8 cellular contexts compared by ENCODE assay signal in the genomic region with DNA sequence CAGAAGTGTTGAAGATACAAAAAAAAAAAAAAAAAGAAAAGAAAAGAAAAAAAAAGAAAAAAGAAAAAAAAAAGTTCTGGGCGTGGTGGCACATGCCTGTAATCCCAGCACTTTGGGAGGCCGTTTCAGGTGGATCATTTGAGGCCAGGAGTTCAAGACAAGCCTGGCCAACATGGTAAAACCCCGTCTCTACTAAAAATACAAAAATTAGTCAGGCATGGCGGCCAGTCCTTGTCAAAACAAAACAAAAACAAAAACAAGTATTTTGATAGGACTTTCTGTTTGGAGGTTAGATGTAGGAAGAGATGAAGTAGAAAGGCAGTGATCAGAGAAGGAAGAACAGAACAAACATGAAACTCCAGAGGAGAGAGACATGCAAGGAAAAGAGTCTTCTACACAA.
DNase-seq lines count a peak whose midpoint lies in the region; ATAC-seq, FAIRE-seq and TF ChIP-seq lines count a peak whose summit lies in the region.
"Not testable (repeated sequence)": the region's sequence is repeated elsewhere in the genome, so short reads cannot be mapped to it uniquely, and the experiment has no call there.

No MANE protein-coding gene starts in this region.

- peak; percentile 73 for FAIRE-seq in GM18507 (lab: Jason Lieb, UNC)

- H3K36me3 Mint-ChIP-seq in nephron progenitor cell (ENCODE audit: low read depth): not testable (repeated sequence)

- ATAC-seq in GM19023 (IDR thresholded peaks at IDR 0.05; ENCODE audit: unreplicated experiment) (peak; percentile 54), GM21367 (IDR thresholded peaks at IDR 0.05; ENCODE audit: unreplicated experiment) (peak; percentile 76), GM21786 (IDR thresholded peaks at IDR 0.05; ENCODE audit: unreplicated experiment) (peak; percentile 74), HG02884 (IDR thresholded peaks at IDR 0.05; ENCODE audit: unreplicated experiment) (peak; percentile 68), HG03108 (IDR thresholded peaks at IDR 0.05; ENCODE audit: unreplicated experiment) (peak; percentile 68), HG03460 (IDR thresholded peaks at IDR 0.05; ENCODE audit: unreplicated experiment) (peak; percentile 66)

- not testable (repeated sequence) for H3K9me3 Mint-ChIP-seq in nephron progenitor cell

- not testable (repeated sequence) for TF ChIP-seq CTCF in nephron progenitor cell (IDR thresholded peaks at IDR 0.05)

- not testable (repeated sequence) for H3K4me3 Mint-ChIP-seq in nephron progenitor cell

- peaks cover 14% of the 10 kb centered on the region for H3K4me1 Mint-ChIP-seq in nephron progenitor cell

- DNase-seq in GM18507 (ENCODE audit: extremely low spot score, insufficient read length, low read depth); nephron progenitor cell: not testable (repeated sequence)

- peak overlapping the region; percentile 28 for H3K27ac Mint-ChIP-seq in nephron progenitor cell

- not testable (repeated sequence) for H3K27me3 Mint-ChIP-seq in nephron progenitor cell (ENCODE audit: low read depth, poor library complexity)
